In genomic region chr2:8794923-8795825, GRCh38 we compare ENCODE assay signal across 17 cellular contexts. TPM values are rescaled to one million over a fixed set of nuclear protein-coding genes. Genes with fewer than 3 reads are reported as not detected.
DNase-seq lines count a peak whose midpoint lies in the region; ATAC-seq, FAIRE-seq and TF ChIP-seq lines count a peak whose summit lies in the region.
"Had no signal": no experiment of that assay in that cellular context is flagged by ENCODE, and none has a peak within 500 bp of the region (broad histone marks: within the 10 kb centered on the region; RNA-seq: fewer than 3 reads in every experiment).

No MANE protein-coding gene starts in this region.

- H3K36me3 ChIP-seq in HepG2 (replicated peaks in 1 of 2; ENCODE audit: control insufficient read depth in 1 of 2, insufficient read depth in 2 of 2, low read length in 2 of 2) = peaks cover 26 to 67% of the 10 kb centered on the region in 2 experiments

- H2AFZ ChIP-seq in HepG2 (ENCODE audit: low read length) = no peak overlapping the region

- no peaks in the 10 kb centered on the region for H3K9me3 ChIP-seq in HepG2 (ENCODE audit: low read length)
- H3K9me3 ChIP-seq: BE2C, esophagus squamous epithelium, lower lobe of right lung had no signal

- H3K4me1 Mint-ChIP-seq in activated T-cell treated with anti-CD3 and anti-CD28 coated beads, Interleukin-2, amount 50 U/mL, for 72 hours (ENCODE audit: low read depth) = peaks cover 23% of the 10 kb centered on the region
- H3K4me1 Mint-ChIP-seq in activated naive CD8-positive, alpha-beta T cell treated with anti-CD3 and anti-CD28 coated beads for 36 hours = peaks cover 24% of the 10 kb centered on the region
- H3K4me1 Mint-ChIP-seq in natural killer cell = peaks cover 0 to 10% of the 10 kb centered on the region in 2 donors

- WGBS in HepG2 (ENCODE audit: low lambda C conversion rate) = 98% methylated on average over 8 of the region's 8 CpGs

- TF ChIP-seq RAD21 in HepG2 (CRISPR knock-in tag; IDR thresholded peaks at IDR 0.05) = no peak

- H3K4me2 ChIP-seq in HepG2 (ENCODE audit: low read depth, low read length) = no peak overlapping the region

- TF ChIP-seq POLR2A in HepG2 (IDR thresholded peaks at IDR 0.05; ENCODE audit: insufficient read depth in 1 of 2, low read depth in 2 of 2, low read length in 2 of 2) = no peak

- in situ Hi-C loops in HepG2 (cut with HindIII; ENCODE audit: extremely low pct_ligation_motif_present, low pct_unique_long_range_greater_than_20kb) = no loop called here

- DNase-seq in AG04449 (ENCODE audit: low read depth, low spot score) (peak; percentile 86), GM04504 (ENCODE audit: low read depth) (peak; percentile 51), cardiac fibroblast (ENCODE audit: low read depth in 2 of 2) (peak; percentile 60 to 67), HepG2 (ENCODE audit: low spot score) (no peak), natural killer cell (no peak)
- no peak for DNase-seq in activated T-cell treated with anti-CD3 and anti-CD28 coated beads, Interleukin-2, amount 50 U/mL, for 72 hours
- DNase-seq in activated naive CD8-positive, alpha-beta T cell treated with anti-CD3 and anti-CD28 coated beads for 36 hours = no peak
- DNase-seq: activated naive CD4-positive, alpha-beta T cell treated with anti-CD3 and anti-CD28 coated beads, Interleukin-2, amount 50 U/mL, for 16 hours; BE2C; effector CD4-positive, alpha-beta T cell; esophagus squamous epithelium; lower lobe of right lung; NCI-H69 had no signal

- H3K9ac ChIP-seq in HepG2 (ENCODE audit: insufficient read depth, low read depth, low read length) = no peak overlapping the region

- H3K27me3 Mint-ChIP-seq in activated T-cell treated with anti-CD3 and anti-CD28 coated beads, Interleukin-2, amount 50 U/mL, for 72 hours (ENCODE audit: low read depth) = no peaks in the 10 kb centered on the region
- no peaks in the 10 kb centered on the region for H3K27me3 Mint-ChIP-seq in activated naive CD8-positive, alpha-beta T cell treated with anti-CD3 and anti-CD28 coated beads for 36 hours
- no peaks in the 10 kb centered on the region for H3K27me3 Mint-ChIP-seq in natural killer cell (ENCODE audit: low read depth in 2 of 2)
- H3K27me3 Mint-ChIP-seq: IgD-negative memory B cell, progenitor cell of endocrine pancreas had no signal

- ATAC-seq in HepG2 = no peak
- no peak for ATAC-seq in activated T-cell treated with anti-CD3 and anti-CD28 coated beads, Interleukin-2, amount 50 U/mL, for 72 hours (replicated peaks in 1 of 2)
- ATAC-seq in HG03135 (IDR thresholded peaks at IDR 0.05; ENCODE audit: unreplicated experiment) = no peak
- ATAC-seq in natural killer cell = no peak

- FAIRE-seq in HepG2 (lab: Jason Lieb, UNC) = no peak

- intact Hi-C loops in HepG2 (cut with micrococcal nuclease; ENCODE audit: unreplicated experiment) (no loop called here), natural killer cell (cut with micrococcal nuclease) (no loop called here)

- H3K4me3 Mint-ChIP-seq in activated T-cell treated with anti-CD3 and anti-CD28 coated beads, Interleukin-2, amount 50 U/mL, for 72 hours = no peak overlapping the region
- H3K4me3 Mint-ChIP-seq in activated naive CD8-positive, alpha-beta T cell treated with anti-CD3 and anti-CD28 coated beads for 36 hours = no peak overlapping the region
- H3K4me3 Mint-ChIP-seq in natural killer cell = no peak overlapping the region
- H3K4me3 Mint-ChIP-seq: IgD-negative memory B cell had no signal

- TF ChIP-seq CTCF in AG04449 (IDR thresholded peaks at IDR 0.05; ENCODE audit: insufficient read depth, low read length, missing control alignments) (no peak), cardiac fibroblast (IDR thresholded peaks at IDR 0.05; ENCODE audit: low read depth, low read length) (no peak), HepG2 (CRISPR knock-in tag; IDR thresholded peaks at IDR 0.05) (no peak), natural killer cell (IDR thresholded peaks at IDR 0.05) (no peak)

- TF ChIP-seq EP300 in HepG2 (IDR thresholded peaks at IDR 0.05; ENCODE audit: low read depth in 2 of 2, low read length in 2 of 2) (no peak), HepG2 (CRISPR knock-in tag; IDR thresholded peaks at IDR 0.05; ENCODE audit: borderline replicate concordance) (no peak)

- H3K79me2 ChIP-seq in HepG2 (ENCODE audit: insufficient read depth, low read length) = no peaks in the 10 kb centered on the region

- CTCF ChIA-PET in AG04449 (lab: Yijun Ruan, JAX) (interaction anchor here (1.0 to 1.9 kb wide), 3 partner anchors 14 to 33 kb away, joined by 3 to 6 read pairs (median 3); no protein-coding TSS in a partner anchor), HepG2 (lab: Yijun Ruan, JAX; ENCODE audit: low intra/inter-chr PET ratio, low total read pairs) (no interaction called here)

- no peaks in the 10 kb centered on the region for H3K4me1 ChIP-seq in HepG2 (ENCODE audit: insufficient read depth, low read length)
- H3K4me1 ChIP-seq: BE2C, esophagus squamous epithelium, lower lobe of right lung had no signal

- no TSS peak for BruUV-seq in HepG2 (replicated peaks; lab: Mats Ljungman, UMichigan)

- no peak overlapping the region for H3K27ac ChIP-seq in HepG2 (ENCODE audit: extremely low read length, insufficient read depth, low read length)
- H3K27ac ChIP-seq: esophagus squamous epithelium, lower lobe of right lung had no signal

- H4K20me1 ChIP-seq in HepG2 (ENCODE audit: insufficient read depth, low read length) = no peaks in the 10 kb centered on the region

- H3K27ac Mint-ChIP-seq in activated T-cell treated with anti-CD3 and anti-CD28 coated beads, Interleukin-2, amount 50 U/mL, for 72 hours = no peak overlapping the region
- H3K27ac Mint-ChIP-seq in activated naive CD8-positive, alpha-beta T cell treated with anti-CD3 and anti-CD28 coated beads for 36 hours = no peak overlapping the region
- no peak overlapping the region for H3K27ac Mint-ChIP-seq in natural killer cell
- H3K27ac Mint-ChIP-seq: IgD-negative memory B cell, progenitor cell of endocrine pancreas had no signal

- no peaks in the 10 kb centered on the region for H3K27me3 ChIP-seq in HepG2 (ENCODE audit: control insufficient read depth in 1 of 2, insufficient read depth in 2 of 2, low read length in 2 of 2)
- H3K27me3 ChIP-seq: BE2C, cardiac muscle cell, esophagus squamous epithelium had no signal

- POLR2A ChIA-PET in AG04449 (lab: Yijun Ruan, JAX) (no interaction called here), HepG2 (lab: Yijun Ruan, JAX) (no interaction called here)

- H3K4me3 ChIP-seq in AG04449 (ENCODE audit: low read depth, low read length) = no peak overlapping the region
- no peak overlapping the region for H3K4me3 ChIP-seq in cardiac fibroblast (replicated peaks in 1 of 2; ENCODE audit: low read depth in 2 of 2, low read length in 2 of 2)
- no peak overlapping the region for H3K4me3 ChIP-seq in HepG2 (replicated peaks in 1 of 3; ENCODE audit: insufficient read depth in 1 of 3, low read depth in 2 of 3, low read length in 3 of 3)
- H3K4me3 ChIP-seq: cardiac muscle cell, esophagus squamous epithelium, lower lobe of right lung had no signal

- peaks cover 3 to 18% of the 10 kb centered on the region in 2 donors for H3K36me3 Mint-ChIP-seq in activated T-cell treated with anti-CD3 and anti-CD28 coated beads, Interleukin-2, amount 50 U/mL, for 72 hours (ENCODE audit: insufficient read depth in 2 of 2)
- H3K36me3 Mint-ChIP-seq in activated naive CD8-positive, alpha-beta T cell treated with anti-CD3 and anti-CD28 coated beads for 36 hours = peaks cover 34% of the 10 kb centered on the region
- H3K36me3 Mint-ChIP-seq in natural killer cell = peaks cover 38% of the 10 kb centered on the region

- H3K9me3 Mint-ChIP-seq in activated T-cell treated with anti-CD3 and anti-CD28 coated beads, Interleukin-2, amount 50 U/mL, for 72 hours = no peaks in the 10 kb centered on the region
- no peaks in the 10 kb centered on the region for H3K9me3 Mint-ChIP-seq in activated naive CD8-positive, alpha-beta T cell treated with anti-CD3 and anti-CD28 coated beads for 36 hours
- H3K9me3 Mint-ChIP-seq in natural killer cell = no peaks in the 10 kb centered on the region
- H3K9me3 Mint-ChIP-seq: IgD-negative memory B cell had no signal

RNA-seq across cellular contexts. Expression of gene KIDINS220, which starts 42.2 kb away (rescaled TPM):
- total RNA-seq in HepG2 (2016; rRNA removed; fragmentation: Illumina TruSeq; extraction: Trizol) (22.4 and 32.3 TPM in 2 replicates), natural killer cell (10 to 100 TPM; 54.1 to 84.2 (median 71.5) TPM)
- total RNA-seq in HepG2 (2016; cell fraction: cytosol; rRNA removed; fragmentation: Illumina TruSeq; extraction: Trizol; ENCODE audit: low read depth) = 3.3 and 4.9 TPM in 2 replicates
- total RNA-seq in HepG2 (2016; cell fraction: insoluble cytoplasmic fraction; rRNA removed; fragmentation: Illumina TruSeq; extraction: Trizol) = 22.9 and 30.7 TPM in 2 replicates
- 5.4 and 7.1 TPM in 2 replicates for total RNA-seq in HepG2 (2016; cell fraction: membrane; rRNA removed; fragmentation: Illumina TruSeq; extraction: Trizol)
- total RNA-seq in HepG2 (2016; cell fraction: nucleus; rRNA removed; fragmentation: Illumina TruSeq; extraction: Trizol) = 67.0 and 70.2 TPM in 2 replicates
- 24.3 and 25.2 TPM in 2 replicates for polyA plus RNA-seq in HepG2 (2011; rRNA removed)
- 17.3 and 21.0 TPM in 2 replicates for polyA plus RNA-seq in HepG2 (2011; cell fraction: cytosol; rRNA removed)
- 39.1 and 40.8 TPM in 2 replicates for polyA plus RNA-seq in HepG2 (2011; cell fraction: nucleus; rRNA removed)
- polyA plus RNA-seq in HepG2 (2012) = 18.0 and 22.9 TPM in 2 replicates
- 0.63 and 0.76 TPM in 2 replicates for polyA plus RNA-seq in HepG2 (2016; cell fraction: cytosol; fragmentation: Illumina TruSeq; extraction: Trizol; ENCODE audit: low read depth)
- polyA plus RNA-seq in HepG2 (2016; cell fraction: insoluble cytoplasmic fraction; fragmentation: Illumina TruSeq; extraction: Trizol; ENCODE audit: low read depth) = 10.6 and 10.9 TPM in 2 replicates
- polyA plus RNA-seq in HepG2 (2016; cell fraction: membrane; fragmentation: Illumina TruSeq; extraction: Trizol; ENCODE audit: low read depth) = 1.1 and 1.4 TPM in 2 replicates
- polyA plus RNA-seq in HepG2 (2016; cell fraction: nucleus; fragmentation: Illumina TruSeq; extraction: Trizol; ENCODE audit: insufficient read depth, low read depth) = 40.0 and 48.7 TPM in 2 replicates
- polyA minus RNA-seq in HepG2 (2011; rRNA and poly(A)+ RNA removed; ENCODE audit: low replicate concordance) = 69.7 and 110 TPM in 2 replicates
- polyA minus RNA-seq in HepG2 (2011; cell fraction: cytosol; rRNA and poly(A)+ RNA removed) = 23.3 and 31.7 TPM in 2 replicates
- polyA minus RNA-seq in HepG2 (2011; cell fraction: nucleus; rRNA and poly(A)+ RNA removed) = 194 and 209 TPM in 2 replicates
- 10 to 100 TPM; 31.4 to 39.6 TPM for total RNA-seq in activated T-cell treated with anti-CD3 and anti-CD28 coated beads, Interleukin-2, amount 50 U/mL, for 72 hours
- total RNA-seq in activated naive CD8-positive, alpha-beta T cell treated with anti-CD3 and anti-CD28 coated beads for 36 hours = 10 to 100 TPM; 22.3 to 22.8 TPM

Comparison
In these comparisons a context has a peak if more than half of its experiments do, and no peak if none do; other contexts are left out.
1. DNase-seq: peak in AG04449 (single experiment), GM04504 (single experiment) and cardiac fibroblast (2 of 2); none in HepG2 (single experiment), activated T-cell treated with anti-CD3 and anti-CD28 coated beads, Interleukin-2, amount 50 U/mL, for 72 hours (0 of 2), activated naive CD8-positive, alpha-beta T cell treated with anti-CD3 and anti-CD28 coated beads for 36 hours (single experiment) and natural killer cell (single experiment).